In genomic region chr15:29700296-29700695, GRCh38 we compare ENCODE assay signal across 26 cellular contexts.
"Had no signal": no experiment of that assay in that cellular context is flagged by ENCODE, and none has a peak within 500 bp of the region (broad histone marks: within the 10 kb centered on the region; RNA-seq: fewer than 3 reads in every experiment).

No MANE protein-coding gene starts in this region.

- H3K27me3 Mint-ChIP-seq: activated CD4-positive, alpha-beta memory T cell treated with anti-CD3 and anti-CD28 coated beads for 36 hours; activated naive CD8-positive, alpha-beta T cell treated with anti-CD3 and anti-CD28 coated beads, Interleukin-2, amount 50 U/mL, for 24 hours had no signal

- H3K9me3 ChIP-seq: ascending aorta, body of pancreas, MG63 had no signal

- H3K36me3 Mint-ChIP-seq: activated CD4-positive, alpha-beta memory T cell treated with anti-CD3 and anti-CD28 coated beads for 36 hours; activated naive CD4-positive, alpha-beta T cell treated with anti-CD3 and anti-CD28 coated beads, Interleukin-2, amount 50 U/mL, for 72 hours had no signal

- H3K4me2 ChIP-seq: KMS-11 had no signal

- H3K4me3 ChIP-seq: ascending aorta, body of pancreas, MG63 had no signal

- H3K4me3 Mint-ChIP-seq: activated CD4-positive, alpha-beta memory T cell treated with anti-CD3 and anti-CD28 coated beads for 36 hours; activated CD4-positive, alpha-beta T cell treated with anti-CD3 and anti-CD28 coated beads, Interleukin-2, amount 10 ng/mL, durations not matched to agents 7 days and 5 days; activated naive CD8-positive, alpha-beta T cell treated with anti-CD3 and anti-CD28 coated beads, Interleukin-2, amount 50 U/mL, for 24 hours; activated T-cell treated with anti-CD3 and anti-CD28 coated beads, Interleukin-2, amount 50 U/mL, for 4 hours; central memory CD8-positive, alpha-beta T cell; T-helper 17 cell had no signal

- H3K27ac Mint-ChIP-seq: activated CD4-positive, alpha-beta memory T cell treated with anti-CD3 and anti-CD28 coated beads for 36 hours; activated CD4-positive, alpha-beta T cell treated with anti-CD3 and anti-CD28 coated beads, Interleukin-2, amount 10 ng/mL, durations not matched to agents 7 days and 5 days; activated naive CD4-positive, alpha-beta T cell treated with anti-CD3 and anti-CD28 coated beads, Interleukin-2, amount 50 U/mL, for 72 hours; activated naive CD8-positive, alpha-beta T cell treated with anti-CD3 and anti-CD28 coated beads, Interleukin-2, amount 50 U/mL, for 24 hours; T-helper 17 cell had no signal

- H3K9me3 Mint-ChIP-seq: activated CD4-positive, alpha-beta memory T cell treated with anti-CD3 and anti-CD28 coated beads for 36 hours; activated CD4-positive, alpha-beta T cell treated with anti-CD3 and anti-CD28 coated beads, Interleukin-2, amount 10 ng/mL, durations not matched to agents 7 days and 5 days; activated naive CD4-positive, alpha-beta T cell treated with anti-CD3 and anti-CD28 coated beads, Interleukin-2, amount 50 U/mL, for 72 hours; activated naive CD8-positive, alpha-beta T cell treated with anti-CD3 and anti-CD28 coated beads, Interleukin-2, amount 50 U/mL, for 24 hours; activated T-cell treated with anti-CD3 and anti-CD28 coated beads, Interleukin-2, amount 50 U/mL, for 4 hours; central memory CD8-positive, alpha-beta T cell had no signal

- H3K9ac ChIP-seq: KMS-11 had no signal

- H3K4me1 Mint-ChIP-seq: activated CD4-positive, alpha-beta T cell treated with anti-CD3 and anti-CD28 coated beads, Interleukin-2, amount 10 ng/mL, durations not matched to agents 7 days and 5 days; activated naive CD8-positive, alpha-beta T cell treated with anti-CD3 and anti-CD28 coated beads, Interleukin-2, amount 50 U/mL, for 24 hours; central memory CD8-positive, alpha-beta T cell; T-helper 17 cell had no signal

- DNase-seq: activated CD4-positive, alpha-beta memory T cell treated with anti-CD3 and anti-CD28 coated beads for 36 hours; activated CD4-positive, alpha-beta T cell treated with anti-CD3 and anti-CD28 coated beads, Interleukin-2, amount 10 ng/mL, durations not matched to agents 7 days and 5 days; activated CD4-positive, CD25-positive, alpha-beta regulatory T cell; activated CD8-positive, alpha-beta memory T cell treated with anti-CD3 and anti-CD28 coated beads for 24 hours; activated effector memory CD4-positive, alpha-beta T cell treated with anti-CD3 and anti-CD28 coated beads, Interleukin-2, amount 50 U/mL, for 16 hours; activated naive CD4-positive, alpha-beta T cell treated with Interleukin-2 at 50 U/mL for 16 hours; activated naive CD8-positive, alpha-beta T cell treated with anti-CD3 and anti-CD28 coated beads, Interleukin-2, amount 50 U/mL, for 24 hours; activated T-cell treated with anti-CD3 and anti-CD28 coated beads, Interleukin-2, amount 50 U/mL, for 4 hours; amniotic stem cell; body of pancreas; MG63; MV-4-11; NCI-H1417 treated with DMSO at 0.1 percent for 48 hours; NCI-H1694; NCI-H345; NCI-H510A; NCI-H526 treated with DMSO at 0.1 percent for 48 hours; NK-92 treated with Interleukin-12 subunit alpha and Interleukin-12 subunit beta, amount 100 ng/mL, for 24 hours; OCI-M1; SIG-M5; T-helper 17 cell; T-helper 9 cell had no signal

- ATAC-seq: activated naive CD4-positive, alpha-beta T cell treated with anti-CD3 and anti-CD28 coated beads, Interleukin-2, amount 50 U/mL, for 72 hours; activated naive CD8-positive, alpha-beta T cell treated with anti-CD3 and anti-CD28 coated beads, Interleukin-2, amount 50 U/mL, for 24 hours; activated T-cell treated with anti-CD3 and anti-CD28 coated beads, Interleukin-2, amount 50 U/mL, for 4 hours; body of pancreas; T-helper 17 cell had no signal

- H3K27me3 ChIP-seq: ascending aorta, body of pancreas, MG63 had no signal

- H3K4me1 ChIP-seq: ascending aorta had no signal

- H3K27ac ChIP-seq: ascending aorta, body of pancreas, KMS-11 had no signal
